25 cellular contexts compared by ENCODE assay signal in the genomic region with DNA sequence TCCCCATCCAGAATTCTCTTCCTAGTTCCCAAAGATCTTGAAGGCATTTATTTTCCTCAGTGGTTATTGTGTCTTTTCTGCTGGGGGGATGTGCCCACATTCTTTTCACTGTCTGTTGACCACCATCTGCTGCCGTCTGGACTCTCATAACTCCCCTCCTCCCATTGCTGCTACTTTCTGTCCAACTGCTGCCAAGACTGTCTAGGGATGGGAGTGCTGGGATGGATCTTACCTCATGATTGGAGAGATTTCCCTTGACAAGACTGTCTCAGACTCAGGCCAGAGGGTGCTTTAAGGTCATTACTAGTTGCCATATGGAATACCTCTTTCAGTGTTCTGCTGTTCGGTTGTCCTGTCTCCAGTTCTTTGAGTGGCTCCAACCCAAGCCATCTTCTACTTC.
"Had no signal": no experiment of that assay in that cellular context is flagged by ENCODE, and none has a peak within 500 bp of the region (broad histone marks: within the 10 kb centered on the region; RNA-seq: fewer than 3 reads in every experiment).

No MANE protein-coding gene starts in this region.

- H3K27me3 ChIP-seq: brain microvascular endothelial cell, left lung, right lobe of liver, upper lobe of left lung had no signal

- H3K4me3 ChIP-seq: gastrocnemius medialis, left lung, lung, right lobe of liver, skin epidermis, upper lobe of left lung had no signal

- H3K9me3 ChIP-seq: gastrocnemius medialis, left lung, right lobe of liver, upper lobe of left lung had no signal

- H3K27ac ChIP-seq: brain microvascular endothelial cell, epithelial cell of prostate, gastrocnemius medialis, left lung, right lobe of liver, skin epidermis, upper lobe of left lung had no signal

- H3K4me1 ChIP-seq: left lung, right lobe of liver, upper lobe of left lung had no signal

- H3K36me3 ChIP-seq: brain microvascular endothelial cell, gastrocnemius medialis, left lung, right lobe of liver, upper lobe of left lung had no signal

- DNase-seq: activated CD4-positive, alpha-beta T cell treated with anti-CD3 and anti-CD28 coated beads, Interleukin-2, amount 50 U/mL, for 1 hour; activated CD4-positive, CD25-positive, alpha-beta regulatory T cell treated with anti-CD3 and anti-CD28 coated beads, Interleukin-2, amount 50 U/mL, for 72 hours; activated CD8-positive, alpha-beta T cell treated with anti-CD3 and anti-CD28 coated beads for 36 hours; activated gamma-delta T cell treated with Interleukin-2 at 50 U/mL for 16 hours; activated naive CD4-positive, alpha-beta T cell treated with anti-CD3 and anti-CD28 coated beads, Interleukin-2, amount 50 U/mL, for 16 hours; activated T-cell treated with anti-CD3 and anti-CD28 coated beads, Interleukin-2, amount 50 U/mL, for 4 hours; amniotic stem cell; brain microvascular endothelial cell; caudate nucleus; cortex of kidney; gastrocnemius medialis; glutamatergic neuron; left lung; natural killer cell; right lobe of liver; stimulated activated CD4-positive, alpha-beta T cell treated with anti-CD3 and anti-CD28 coated beads, Interleukin-12 subunit alpha, Interleukin-12 subunit beta, amount 100 ng/mL, for 4 hours; stimulated activated CD4-positive, alpha-beta T cell treated with anti-CD3 and anti-CD28 coated beads, Interleukin-4, amount 100 ng/mL, for 1 hour; stimulated activated naive CD8-positive, alpha-beta T cell treated with anti-CD3 and anti-CD28 coated beads, Interleukin-15, amount 100 ng/mL, for 72 hours; substantia nigra; T-helper 17 cell; T1000 had no signal
